Comparison of ENCODE assay signal across 24 cellular contexts in genomic region chr3:105714459-105714858, GRCh38.
"Had no signal": no experiment of that assay in that cellular context is flagged by ENCODE, and none has a peak within 500 bp of the region (broad histone marks: within the 10 kb centered on the region; RNA-seq: fewer than 3 reads in every experiment).

No MANE protein-coding gene starts in this region.

- H3K27me3 Mint-ChIP-seq: activated CD4-positive, alpha-beta T cell treated with anti-CD3 and anti-CD28 coated beads, Interleukin-2, amount 10 ng/mL, durations not matched to agents 7 days and 5 days; activated CD8-positive, alpha-beta memory T cell treated with anti-CD3 and anti-CD28 coated beads, Interleukin-2, amount 10 ng/mL, durations not matched to agents 7 days and 5 days; naive thymus-derived CD4-positive, alpha-beta T cell; T-helper 17 cell had no signal

- ATAC-seq: activated CD8-positive, alpha-beta memory T cell treated with anti-CD3 and anti-CD28 coated beads, Interleukin-2, amount 10 ng/mL, durations not matched to agents 7 days and 5 days; activated CD8-positive, alpha-beta T cell treated with anti-CD3 and anti-CD28 coated beads, Interleukin-2, amount 10 ng/mL, durations not matched to agents 7 days and 5 days; left cardiac atrium; naive thymus-derived CD4-positive, alpha-beta T cell; sciatic nerve; T-helper 17 cell had no signal

- H3K27ac Mint-ChIP-seq: activated CD4-positive, alpha-beta T cell treated with anti-CD3 and anti-CD28 coated beads, Interleukin-2, amount 10 ng/mL, durations not matched to agents 7 days and 5 days; activated CD8-positive, alpha-beta memory T cell treated with anti-CD3 and anti-CD28 coated beads, Interleukin-2, amount 10 ng/mL, durations not matched to agents 7 days and 5 days; activated CD8-positive, alpha-beta T cell treated with anti-CD3 and anti-CD28 coated beads, Interleukin-2, amount 10 ng/mL, durations not matched to agents 7 days and 5 days; activated T-helper 2 cell treated with anti-CD3 and anti-CD28 coated beads, Interferon-gamma antibody, Interleukin-2, Interleukin-4, amounts not matched to agents 10 μg/mL and 5 μg/mL and 100 μg/mL, durations not matched to agents 14 hours and 24 hours and 36 hours; T-helper 17 cell had no signal

- H3K4me3 Mint-ChIP-seq: activated CD4-positive, alpha-beta T cell treated with anti-CD3 and anti-CD28 coated beads, Interleukin-2, amount 10 ng/mL, durations not matched to agents 7 days and 5 days; activated CD8-positive, alpha-beta memory T cell treated with anti-CD3 and anti-CD28 coated beads, Interleukin-2, amount 10 ng/mL, durations not matched to agents 7 days and 5 days; activated CD8-positive, alpha-beta T cell treated with anti-CD3 and anti-CD28 coated beads, Interleukin-2, amount 10 ng/mL, durations not matched to agents 7 days and 5 days; naive thymus-derived CD4-positive, alpha-beta T cell; T-helper 17 cell had no signal

- H3K9me3 Mint-ChIP-seq: activated naive CD4-positive, alpha-beta T cell treated with anti-CD3 and anti-CD28 coated beads, Interleukin-2, amount 50 U/mL, for 72 hours had no signal

- DNase-seq: activated CD4-positive, alpha-beta T cell treated with anti-CD3 and anti-CD28 coated beads, Interleukin-2, amount 10 ng/mL, durations not matched to agents 7 days and 5 days; activated CD4-positive, CD25-positive, alpha-beta regulatory T cell treated with anti-CD3 and anti-CD28 coated beads, Interleukin-2, amount 50 U/mL, for 72 hours; activated CD8-positive, alpha-beta memory T cell treated with anti-CD3 and anti-CD28 coated beads, Interleukin-2, amount 10 ng/mL, durations not matched to agents 7 days and 5 days; activated CD8-positive, alpha-beta T cell treated with anti-CD3 and anti-CD28 coated beads, Interleukin-2, amount 10 ng/mL, durations not matched to agents 7 days and 5 days; activated naive CD4-positive, alpha-beta T cell; activated T-cell treated with anti-CD3 and anti-CD28 coated beads, Interleukin-2, amount 50 U/mL, for 48 hours; colonic mucosa; effector CD8-positive, alpha-beta T cell; esophagus squamous epithelium; foreskin melanocyte; heart right ventricle; left cardiac atrium; midbrain; naive thymus-derived CD4-positive, alpha-beta T cell; ovary; retina; stimulated activated CD4-positive, alpha-beta T cell treated with anti-CD3 and anti-CD28 coated beads, Interleukin-1b, Interleukin-23, amount 100 ng/mL, for 48 hours; stimulated activated naive CD4-positive, alpha-beta T cell; T-helper 17 cell; T1000; WERI-Rb-1 had no signal
